ENCODE assay signal across 1 cellular context in genomic region chr21:36060159-36060921, GRCh38.
TF ChIP-seq lines count a peak whose summit lies in the region.

Gene SETD4, minus strand, starts transcription at chr21:36060526. Its CDS starts 1,638 bp downstream, at chr21:36058888.

TF ChIP-seq in HepG2, 621 proteins besides CTCF, POLR2A, EP300 and RAD21 (continued from another document):
- peak; percentile 66; the same call in 1 of the 2 replicates for TF ChIP-seq ZNF770 (CRISPR knock-in tag; IDR thresholded peaks at IDR 0.05)
- peak; percentile 38; the same call in 1 of the 2 replicates for TF ChIP-seq MXD3 (CRISPR knock-in tag; IDR thresholded peaks at IDR 0.05)
- no peak for TF ChIP-seq ZNF281 (CRISPR knock-in tag; IDR thresholded peaks at IDR 0.05; ENCODE audit: borderline replicate concordance)
- peak; percentile 71; the same call in 1 of the 2 replicates for TF ChIP-seq KDM5B (CRISPR knock-in tag; IDR thresholded peaks at IDR 0.05; ENCODE audit: borderline replicate concordance)
- TF ChIP-seq ZNF614 (CRISPR knock-in tag; IDR thresholded peaks at IDR 0.05; ENCODE audit: borderline replicate concordance) = peak; percentile 75; the same call in 1 of the 2 replicates
- no peak for TF ChIP-seq DZIP1 (CRISPR knock-in tag; IDR thresholded peaks at IDR 0.05)
- 0 out of 2 replicates have a peak, but pooled peaks have one; percentile 8 for TF ChIP-seq HCFC1 (IDR thresholded peaks at IDR 0.05; ENCODE audit: low read depth, low read length)
- peak; percentile 86 for TF ChIP-seq ASH2L (IDR thresholded peaks at IDR 0.05; ENCODE audit: insufficient read length, low read depth, low read length)
- TF ChIP-seq ZNF510 (CRISPR knock-in tag; IDR thresholded peaks at IDR 0.05; ENCODE audit: low read depth) = 0 out of 2 replicates have a peak, but pooled peaks have one; percentile 37
- TF ChIP-seq ZHX1 (CRISPR knock-in tag; IDR thresholded peaks at IDR 0.05; ENCODE audit: low read depth) = peak; percentile 95
- no peak for TF ChIP-seq ZNF564 (CRISPR knock-in tag; IDR thresholded peaks at IDR 0.05)
- TF ChIP-seq ZNF451 (CRISPR knock-in tag; IDR thresholded peaks at IDR 0.05) = no peak
- TF ChIP-seq ZC3H4 (CRISPR knock-in tag; IDR thresholded peaks at IDR 0.05; ENCODE audit: borderline replicate concordance) = no peak
- no peak for TF ChIP-seq RARA (CRISPR knock-in tag; IDR thresholded peaks at IDR 0.05)
- no peak for TF ChIP-seq GTF2F1 (IDR thresholded peaks at IDR 0.05; ENCODE audit: low read length)
- TF ChIP-seq MAX (IDR thresholded peaks at IDR 0.05) = peak; percentile 51
- TF ChIP-seq SMC3 (IDR thresholded peaks at IDR 0.05; ENCODE audit: low read length) = no peak
- no peak for TF ChIP-seq ZNF225 (CRISPR knock-in tag; IDR thresholded peaks at IDR 0.05)
- no peak for TF ChIP-seq FOSL2 (CRISPR knock-in tag; IDR thresholded peaks at IDR 0.05)
- no peak for TF ChIP-seq REXO4 (CRISPR knock-in tag; IDR thresholded peaks at IDR 0.05; ENCODE audit: borderline replicate concordance)
- no peak; the same call in none of the 2 replicates for TF ChIP-seq ZNF543 (CRISPR knock-in tag; IDR thresholded peaks at IDR 0.05)
- 0 out of 2 replicates have a peak, but pooled peaks have one; percentile 1 for TF ChIP-seq ZNF773 (CRISPR knock-in tag; IDR thresholded peaks at IDR 0.05; ENCODE audit: borderline replicate concordance)
- TF ChIP-seq SNRNP70 (IDR thresholded peaks at IDR 0.05; ENCODE audit: low read depth, low read length) = no peak
- TF ChIP-seq LCORL (IDR thresholded peaks at IDR 0.05) = no peak
- TF ChIP-seq LCORL (CRISPR knock-in tag; IDR thresholded peaks at IDR 0.05) = peak; percentile 31
- no peak for TF ChIP-seq ZNF562 (CRISPR knock-in tag; IDR thresholded peaks at IDR 0.05; ENCODE audit: borderline replicate concordance)
- TF ChIP-seq HDAC6 (IDR thresholded peaks at IDR 0.05; ENCODE audit: low read depth, low read length) = no peak
- peak; percentile 75; the same call in 1 of the 2 replicates for TF ChIP-seq IRF9 (CRISPR knock-in tag; IDR thresholded peaks at IDR 0.05; ENCODE audit: borderline replicate concordance)
- TF ChIP-seq MYC (CRISPR knock-in tag; IDR thresholded peaks at IDR 0.05; ENCODE audit: borderline replicate concordance) = peak; percentile 74; the same call in 1 of the 2 replicates
- TF ChIP-seq ZNF331 (CRISPR knock-in tag; IDR thresholded peaks at IDR 0.05) = peak; percentile 72
- 0 out of 2 replicates have a peak, but pooled peaks have one; percentile 37 for TF ChIP-seq ZNF567 (CRISPR knock-in tag; IDR thresholded peaks at IDR 0.05; ENCODE audit: borderline replicate concordance)
- TF ChIP-seq NFRKB (IDR thresholded peaks at IDR 0.05) = no peak
- TF ChIP-seq SMAD1 (CRISPR knock-in tag; IDR thresholded peaks at IDR 0.05; ENCODE audit: borderline replicate concordance, low read depth) = peak; percentile 23; the same call in 1 of the 2 replicates
- peak; percentile 56; the same call in 1 of the 2 replicates for TF ChIP-seq SALL1 (CRISPR knock-in tag; IDR thresholded peaks at IDR 0.05)
- no peak for TF ChIP-seq MTA3 (CRISPR knock-in tag; IDR thresholded peaks at IDR 0.05)
